9 cellular contexts compared by ENCODE assay signal in the genomic region with DNA sequence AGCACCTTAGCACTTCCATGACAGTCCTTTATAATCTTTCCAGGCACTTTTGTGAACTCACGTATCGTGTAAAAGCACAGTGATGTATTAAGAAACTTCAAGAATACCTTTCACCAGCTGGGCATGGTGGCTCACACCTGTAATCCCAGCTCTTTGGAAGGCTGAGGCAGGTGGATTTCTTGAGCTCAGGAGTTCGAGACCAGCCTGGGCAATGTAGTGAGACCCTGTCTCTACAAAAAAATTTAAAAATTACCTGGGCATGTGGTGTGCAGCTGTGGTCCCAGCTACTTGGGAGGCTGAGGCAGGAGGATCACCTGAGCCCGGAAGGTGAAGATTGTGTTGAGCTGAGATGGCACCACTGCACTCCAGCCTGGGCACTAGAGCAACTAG. TPM values are rescaled to one million over a fixed set of nuclear protein-coding genes. Genes with fewer than 3 reads are reported as not detected.
DNase-seq lines count a peak whose midpoint lies in the region; ATAC-seq, FAIRE-seq and TF ChIP-seq lines count a peak whose summit lies in the region.
"Not testable (repeated sequence)": the region's sequence is repeated elsewhere in the genome, so short reads cannot be mapped to it uniquely, and the experiment has no call there.
"Had no signal": no experiment of that assay in that cellular context is flagged by ENCODE, and none has a peak within 500 bp of the region (broad histone marks: within the 10 kb centered on the region; RNA-seq: fewer than 3 reads in every experiment).

No MANE protein-coding gene starts in this region.

- H3K36me3 ChIP-seq in KOPT-K1 (ENCODE audit: insufficient read depth, low read length) = peaks cover 17% of the 10 kb centered on the region
- not testable (repeated sequence) for H3K36me3 ChIP-seq in GM12878 (ENCODE audit: control insufficient read depth in 2 of 2, insufficient read depth in 2 of 2, low read length in 1 of 2)
- H3K36me3 ChIP-seq in naive thymus-derived CD4-positive, alpha-beta T cell (ENCODE audit: control insufficient read depth in 2 of 3, insufficient read depth in 3 of 3, low read length in 3 of 3) = peaks cover 0 to 22% (median 0%) of the 10 kb centered on the region in 3 experiments

- not testable (repeated sequence) for H3K9me3 Mint-ChIP-seq in naive thymus-derived CD4-positive, alpha-beta T cell; stimulated activated memory B cell treated with anti-CD40 and anti-IgM and Interleukin-4, amounts not matched to agents 10 μg/mL and 1 μg/mL and 100 μg/mL, for 72 hours

- peaks cover 0 to 19% (median 6%) of the 10 kb centered on the region in 5 donors for H3K36me3 Mint-ChIP-seq in naive thymus-derived CD4-positive, alpha-beta T cell
- H3K36me3 Mint-ChIP-seq in stimulated activated memory B cell treated with anti-CD40 and anti-IgM and Interleukin-4, amounts not matched to agents 10 μg/mL and 1 μg/mL and 100 μg/mL, for 72 hours = peaks cover 23% of the 10 kb centered on the region

- TF ChIP-seq CTCF in AG04450 (IDR thresholded peaks at IDR 0.05; ENCODE audit: low read depth, low read length); GM12878 (IDR thresholded peaks at IDR 0.05 in 2 of 3, conservative IDR thresholded peaks at IDR 0.05 in 1 of 3; ENCODE audit: control insufficient read depth in 2 of 3, extremely low read depth in 1 of 3, insufficient read depth in 1 of 3, low read depth in 3 of 3, low read length in 3 of 3); fibroblast of the aortic adventitia (IDR thresholded peaks at IDR 0.05; ENCODE audit: insufficient read depth, low read length): not testable (repeated sequence)

- peak; percentile 4 for ATAC-seq in GM19455 (IDR thresholded peaks at IDR 0.05; ENCODE audit: unreplicated experiment)
- not testable (repeated sequence) for ATAC-seq in GM12878; stimulated activated memory B cell treated with anti-CD40 and anti-IgM and Interleukin-4, amounts not matched to agents 10 μg/mL and 1 μg/mL and 100 μg/mL, for 72 hours
- ATAC-seq in naive thymus-derived CD4-positive, alpha-beta T cell = peak; percentile 1

- not testable (repeated sequence) for H3K27me3 Mint-ChIP-seq in naive thymus-derived CD4-positive, alpha-beta T cell; stimulated activated memory B cell treated with anti-CD40 and anti-IgM and Interleukin-4, amounts not matched to agents 10 μg/mL and 1 μg/mL and 100 μg/mL, for 72 hours

- in situ Hi-C loops in GM12878 (cut with MboI) = not testable (repeated sequence)

- not testable (repeated sequence) for BruUV-seq in GM12878 (replicated peaks; lab: Mats Ljungman, UMichigan)

- FAIRE-seq in GM12878 (lab: Jason Lieb, UNC) = not testable (repeated sequence)

- SMC1A ChIA-PET in GM12878 (lab: Charles Lee; ENCODE audit: uncharacterized antibody, unreplicated experiment) = interaction anchor here (0.6 to 2.1 kb wide), 4 partner anchors 39 to 390 kb away, joined by 3 to 5 read pairs (median 4); no protein-coding TSS in a partner anchor

- not testable (repeated sequence) for TF ChIP-seq POLR2A in GM12878 (IDR thresholded peaks at IDR 0.05; ENCODE audit: low read depth, low read length)

- intact Hi-C loops in GM12878 (cut with micrococcal nuclease; ENCODE audit: unreplicated experiment) = loop anchor here (2.0 kb wide), 1 partner anchor 39 kb away; the partner anchor contains the start of gene ALKBH2
- intact Hi-C loops in naive thymus-derived CD4-positive, alpha-beta T cell (cut with micrococcal nuclease) = loop anchor here (5.0 kb wide), 3 partner anchors 322 to 1367 kb away; partner anchors contain the start of genes ANAPC7 (in 1 of the 2), CORO1C (in 1 of the 2) and PWP1 (in 1 of the 2)

- H4K20me1 ChIP-seq in GM12878 (ENCODE audit: control insufficient read depth, insufficient read depth) = not testable (repeated sequence)

- peak overlapping the region; percentile 93; the same call in 1 of the 2 replicates for H3K4me3 ChIP-seq in AG04450 (ENCODE audit: low read depth, low read length)
- H3K4me3 ChIP-seq in GM12878 = peak overlapping the region; percentile 83
- H3K4me3 ChIP-seq in fibroblast of the aortic adventitia (ENCODE audit: low read depth, low read length) = peak overlapping the region; percentile 79
- peak overlapping the region; percentile 91 for H3K4me3 ChIP-seq in naive thymus-derived CD4-positive, alpha-beta T cell (ENCODE audit: low read length)

- not testable (repeated sequence) for H3K4me1 ChIP-seq in GM12878 (ENCODE audit: control insufficient read depth, insufficient read depth, low read length)
- H3K4me1 ChIP-seq in naive thymus-derived CD4-positive, alpha-beta T cell (ENCODE audit: control insufficient read depth in 2 of 2, insufficient read depth in 2 of 2, low read length in 2 of 2) = peaks cover 13% of the 10 kb centered on the region in 2 donors

- peak overlapping the region; percentile 86 to 99 (median 96) for H3K4me3 Mint-ChIP-seq in naive thymus-derived CD4-positive, alpha-beta T cell
- peak overlapping the region; percentile 95 for H3K4me3 Mint-ChIP-seq in stimulated activated memory B cell treated with anti-CD40 and anti-IgM and Interleukin-4, amounts not matched to agents 10 μg/mL and 1 μg/mL and 100 μg/mL, for 72 hours

- RAD21 ChIA-PET in GM12878 (lab: Charles Lee; ENCODE audit: unreplicated experiment) = interaction anchor here (0.8 kb wide), 1 partner anchor 39 kb away, joined by 4 read pairs; the partner anchor contains the start of gene ALKBH2

- POLR2A ChIA-PET in AG04450 (lab: Yijun Ruan, JAX) = not testable (repeated sequence)
- POLR2A ChIA-PET in GM12878 (lab: Charles Lee) = interaction anchor here (0.9 to 1.1 kb wide), 2 partner anchors 39 to 41 kb away, joined by 3 to 5 read pairs; partner anchors contain the start of gene ALKBH2
- POLR2A ChIA-PET in naive thymus-derived CD4-positive, alpha-beta T cell (lab: Charles Lee) = interaction anchor here (0.6 to 1.2 kb wide), 5 partner anchors 30 to 943 kb away, joined by 3 to 4 read pairs (median 3); partner anchors contain the start of gene ALKBH2

- peak overlapping the region; percentile 72 for H3K9ac ChIP-seq in GM12878 (ENCODE audit: control insufficient read depth, insufficient read depth, low read length)

- H3K79me2 ChIP-seq in GM12878 (ENCODE audit: control insufficient read depth, insufficient read depth, low read length) = peaks cover 14% of the 10 kb centered on the region

- H3K27me3 ChIP-seq in AG04450 (ENCODE audit: control insufficient read depth, insufficient read depth, low read length); GM12878 (replicated peaks in 1 of 2; ENCODE audit: control insufficient read depth in 2 of 2, insufficient read depth in 2 of 2, low read length in 1 of 2); naive thymus-derived CD4-positive, alpha-beta T cell (ENCODE audit: control insufficient read depth in 2 of 2, insufficient read depth in 2 of 2, low read length in 2 of 2): not testable (repeated sequence)

- DNase-seq in AG04450 (ENCODE audit: low read depth, low spot score); GM12878 (ENCODE audit: low read depth, low spot score); fibroblast of the aortic adventitia (ENCODE audit: low read depth); naive thymus-derived CD4-positive, alpha-beta T cell: not testable (repeated sequence)
- peak; percentile 6 to 9 for DNase-seq in activated CD4-positive, alpha-beta T cell treated with anti-CD3 and anti-CD28 coated beads, Interleukin-2, amount 50 U/mL, for 48 hours

- CTCF ChIA-PET in AG04450 (lab: Charles Lee) = interaction anchor here (1.7 kb wide), 1 partner anchor 57 kb away, joined by 8 read pairs; no protein-coding TSS in a partner anchor
- CTCF ChIA-PET in GM12878 (lab: Yijun Ruan, JAX) = interaction anchor here (4.0 kb wide), 1 partner anchor 39 kb away, joined by 33 read pairs; the partner anchor contains the start of gene ALKBH2
- CTCF ChIA-PET in naive thymus-derived CD4-positive, alpha-beta T cell (lab: Charles Lee) = interaction anchor here (1.0 to 1.6 kb wide), 3 partner anchors 11 to 58 kb away, joined by 3 to 4 read pairs (median 3); partner anchors contain the start of gene ALKBH2

- not testable (repeated sequence) for H3K9me3 ChIP-seq in AG04450 (ENCODE audit: control insufficient read depth, insufficient read depth, low read length); KOPT-K1 (ENCODE audit: insufficient read depth, low read length, poor library complexity, severe bottlenecking); GM12878 (replicated peaks; ENCODE audit: control insufficient read depth, insufficient read depth, low read length); naive thymus-derived CD4-positive, alpha-beta T cell (ENCODE audit: control insufficient read depth in 2 of 3, low read length in 3 of 3)

- peak overlapping the region; percentile 76 for H2AFZ ChIP-seq in GM12878 (ENCODE audit: control insufficient read depth, low read depth, low read length)

- peaks cover 14 to 27% (median 17%) of the 10 kb centered on the region in 7 donors for H3K4me1 Mint-ChIP-seq in naive thymus-derived CD4-positive, alpha-beta T cell
- peaks cover 29% of the 10 kb centered on the region for H3K4me1 Mint-ChIP-seq in stimulated activated memory B cell treated with anti-CD40 and anti-IgM and Interleukin-4, amounts not matched to agents 10 μg/mL and 1 μg/mL and 100 μg/mL, for 72 hours

- peak overlapping the region; percentile 80 for H3K4me2 ChIP-seq in GM12878 (ENCODE audit: control insufficient read depth, insufficient read depth)

- not testable (repeated sequence) for TF ChIP-seq EP300 in GM12878 (IDR thresholded peaks at IDR 0.05; ENCODE audit: borderline replicate concordance in 1 of 2, control insufficient read depth in 1 of 2, low read depth in 2 of 2, low read length in 2 of 2)

- TF ChIP-seq RAD21 in GM12878 (IDR thresholded peaks at IDR 0.05; ENCODE audit: insufficient read depth, low read depth, low read length) = not testable (repeated sequence)

- not testable (repeated sequence) for H3K27ac ChIP-seq in AG04450 (ENCODE audit: low read depth, low read length)
- H3K27ac ChIP-seq in KOPT-K1 (ENCODE audit: low read depth, low read length, poor library complexity, severe bottlenecking) (peak overlapping the region; percentile 71), GM12878 (ENCODE audit: control insufficient read depth, insufficient read depth) (peak overlapping the region; percentile 89)
- peak overlapping the region; percentile 89 for H3K27ac ChIP-seq in naive thymus-derived CD4-positive, alpha-beta T cell (ENCODE audit: low read depth, low read length)

- peak overlapping the region; percentile 89 to 98 (median 95) for H3K27ac Mint-ChIP-seq in naive thymus-derived CD4-positive, alpha-beta T cell
- peak overlapping the region; percentile 93 for H3K27ac Mint-ChIP-seq in stimulated activated memory B cell treated with anti-CD40 and anti-IgM and Interleukin-4, amounts not matched to agents 10 μg/mL and 1 μg/mL and 100 μg/mL, for 72 hours

- 20% methylated on average over 4 of the region's 4 CpGs for WGBS in GM12878 (ENCODE audit: insufficient coverage, insufficient replicate concordance, low lambda C conversion rate, missing lambda C conversion rate)

RNA-seq across cellular contexts. Expression of gene USP30, which starts 1.7 kb away (rescaled TPM):
- polyA plus RNA-seq in AG04450 (2011; rRNA removed) (16.1 and 18.2 TPM in 2 replicates), GM12878 (2011; rRNA removed) (15.5 and 16.2 TPM in 2 replicates), GM12878 (2014; fragmentation: Illumina TruSeq; extraction: Trizol) (6.3 and 7.4 TPM in 2 replicates), GM12878 (2014; fragmentation: Nextera tagmentation; extraction: Ambion mirVana) (1 to 10 TPM; 2.1 to 3.0 TPM), GM12878 (2014; rRNA removed) (6.0 and 7.2 TPM in 2 replicates), GM12878 (2016; fragmentation: Nextera tagmentation; extraction: Ambion mirVana) (1 to 10 TPM; 6.5 to 7.7 TPM)
- polyA minus RNA-seq in AG04450 (2011; rRNA and poly(A)+ RNA removed) = 22.8 and 32.6 TPM in 2 replicates
- total RNA-seq in GM12878 (2013; cell fraction: nucleolus; rRNA removed) = 15.6 and 18.6 TPM in 2 replicates
- total RNA-seq in GM12878 (2014; rRNA removed) (4.5 and 5.5 TPM in 2 replicates), GM12878 (2014; rRNA removed; fragmentation: Illumina TruSeq; extraction: Trizol) (2.8 and 3.4 TPM in 2 replicates), GM12878 (2021) (6.6 and 7.2 TPM in 2 replicates), fibroblast of the aortic adventitia (ENCODE audit: low replicate concordance) (4.1 and 11.2 TPM in 2 replicates)
- polyA plus RNA-seq in GM12878 (2011; ENCODE audit: low read depth) = 3.9 TPM
- polyA plus RNA-seq in GM12878 (2011; cell fraction: cytosol; rRNA removed) = 14.7 and 15.1 TPM in 2 replicates
- 16.3 and 24.8 TPM in 2 replicates for polyA plus RNA-seq in GM12878 (2011; cell fraction: nucleus; rRNA removed)
- 4.6 and 4.7 TPM in 2 replicates for polyA plus RNA-seq in GM12878 (2012)
- 26.6 and 28.8 TPM in 2 replicates for polyA minus RNA-seq in GM12878 (2011; rRNA and poly(A)+ RNA removed)
- polyA minus RNA-seq in GM12878 (2011; cell fraction: cytosol; rRNA and poly(A)+ RNA removed) = 6.3 and 12.2 TPM in 2 replicates
- polyA minus RNA-seq in GM12878 (2011; cell fraction: nucleus; rRNA and poly(A)+ RNA removed) = 4.4 and 7.0 TPM in 2 replicates
- total RNA-seq in naive thymus-derived CD4-positive, alpha-beta T cell = 10 to 100 TPM in 4 of 5 experiments, 1 to 10 TPM in 1; 7.8 to 15.7 (median 12.9) TPM
- polyA plus RNA-seq in naive thymus-derived CD4-positive, alpha-beta T cell = 10 to 100 TPM; 11.0 to 15.7 TPM

RNA-seq across cellular contexts. Expression of gene SVOP, which starts 33.3 kb away (rescaled TPM):
- polyA plus RNA-seq in AG04450 (2011; rRNA removed) = not detected in 2 replicates
- not detected in 2 replicates for polyA minus RNA-seq in AG04450 (2011; rRNA and poly(A)+ RNA removed)
- not detected in 2 replicates for total RNA-seq in GM12878 (2013; cell fraction: nucleolus; rRNA removed)
- under 0.01 TPM in 1 of 2 replicates, not detected in the other for total RNA-seq in GM12878 (2014; rRNA removed)
- not detected in 2 replicates for total RNA-seq in GM12878 (2014; rRNA removed; fragmentation: Illumina TruSeq; extraction: Trizol)
- total RNA-seq in GM12878 (2021) = not detected in 2 replicates
- not detected for polyA plus RNA-seq in GM12878 (2011; ENCODE audit: low read depth)
- not detected in 2 replicates for polyA plus RNA-seq in GM12878 (2011; rRNA removed)
- polyA plus RNA-seq in GM12878 (2011; cell fraction: cytosol; rRNA removed) = not detected in 2 replicates
- not detected in 2 replicates for polyA plus RNA-seq in GM12878 (2011; cell fraction: nucleus; rRNA removed)
- not detected in 2 replicates for polyA plus RNA-seq in GM12878 (2012)
- not detected in 2 replicates for polyA plus RNA-seq in GM12878 (2014; fragmentation: Illumina TruSeq; extraction: Trizol)
- not detected for polyA plus RNA-seq in GM12878 (2014; fragmentation: Nextera tagmentation; extraction: Ambion mirVana)
- not detected in 2 replicates for polyA plus RNA-seq in GM12878 (2014; rRNA removed)
- polyA plus RNA-seq in GM12878 (2016; fragmentation: Nextera tagmentation; extraction: Ambion mirVana) = not detected
- polyA minus RNA-seq in GM12878 (2011; rRNA and poly(A)+ RNA removed) = not detected in 2 replicates
- not detected in 2 replicates for polyA minus RNA-seq in GM12878 (2011; cell fraction: cytosol; rRNA and poly(A)+ RNA removed)
- polyA minus RNA-seq in GM12878 (2011; cell fraction: nucleus; rRNA and poly(A)+ RNA removed) = not detected in 2 replicates
- total RNA-seq in fibroblast of the aortic adventitia (ENCODE audit: low replicate concordance) = not detected in 2 replicates
- not detected for total RNA-seq in naive thymus-derived CD4-positive, alpha-beta T cell
- polyA plus RNA-seq in naive thymus-derived CD4-positive, alpha-beta T cell = not detected
- total RNA-seq: fibroblast of lung had no signal
- polyA plus RNA-seq: fibroblast of lung had no signal

RNA-seq across cellular contexts. Expression of gene ALKBH2, which starts 39.2 kb away (rescaled TPM):
- 13.2 and 14.6 TPM in 2 replicates for polyA plus RNA-seq in AG04450 (2011; rRNA removed)
- 5.6 and 7.9 TPM in 2 replicates for polyA minus RNA-seq in AG04450 (2011; rRNA and poly(A)+ RNA removed)
- total RNA-seq in GM12878 (2013; cell fraction: nucleolus; rRNA removed) = 20.2 and 20.4 TPM in 2 replicates
- 40.3 and 40.4 TPM in 2 replicates for total RNA-seq in GM12878 (2014; rRNA removed)
- 29.3 and 30.7 TPM in 2 replicates for total RNA-seq in GM12878 (2014; rRNA removed; fragmentation: Illumina TruSeq; extraction: Trizol)
- total RNA-seq in GM12878 (2021) = 26.4 and 28.9 TPM in 2 replicates
- polyA plus RNA-seq in GM12878 (2011; ENCODE audit: low read depth) = 22.2 TPM
- 23.8 and 37.0 TPM in 2 replicates for polyA plus RNA-seq in GM12878 (2011; rRNA removed)
- 35.2 and 38.2 TPM in 2 replicates for polyA plus RNA-seq in GM12878 (2011; cell fraction: cytosol; rRNA removed)
- 28.9 and 35.6 TPM in 2 replicates for polyA plus RNA-seq in GM12878 (2011; cell fraction: nucleus; rRNA removed)
- 21.3 and 21.8 TPM in 2 replicates for polyA plus RNA-seq in GM12878 (2012)
- 21.7 and 30.7 TPM in 2 replicates for polyA plus RNA-seq in GM12878 (2014; fragmentation: Illumina TruSeq; extraction: Trizol)
- 1 to 10 TPM; 5.6 to 8.8 TPM for polyA plus RNA-seq in GM12878 (2014; fragmentation: Nextera tagmentation; extraction: Ambion mirVana)
- 31.7 and 33.4 TPM in 2 replicates for polyA plus RNA-seq in GM12878 (2014; rRNA removed)
- polyA plus RNA-seq in GM12878 (2016; fragmentation: Nextera tagmentation; extraction: Ambion mirVana) = 10 to 100 TPM; 32.8 to 36.7 TPM
- 12.7 and 16.7 TPM in 2 replicates for polyA minus RNA-seq in GM12878 (2011; rRNA and poly(A)+ RNA removed)
- polyA minus RNA-seq in GM12878 (2011; cell fraction: cytosol; rRNA and poly(A)+ RNA removed) = 6.7 and 14.0 TPM in 2 replicates
- 14.7 and 22.2 TPM in 2 replicates for polyA minus RNA-seq in GM12878 (2011; cell fraction: nucleus; rRNA and poly(A)+ RNA removed)
- 9.9 and 20.7 TPM in 2 replicates for total RNA-seq in fibroblast of the aortic adventitia (ENCODE audit: low replicate concordance)
- 10 to 100 TPM; 13.2 to 21.4 (median 17.6) TPM for total RNA-seq in naive thymus-derived CD4-positive, alpha-beta T cell
- 10 to 100 TPM; 18.0 to 23.2 TPM for polyA plus RNA-seq in naive thymus-derived CD4-positive, alpha-beta T cell

RNA-seq across cellular contexts. Expression of gene UNG, which starts 43.3 kb away (rescaled TPM):
- 13.4 and 14.7 TPM in 2 replicates for polyA plus RNA-seq in AG04450 (2011; rRNA removed)
- 4.0 and 5.3 TPM in 2 replicates for polyA minus RNA-seq in AG04450 (2011; rRNA and poly(A)+ RNA removed)
- 11.8 and 12.6 TPM in 2 replicates for total RNA-seq in GM12878 (2013; cell fraction: nucleolus; rRNA removed)
- total RNA-seq in GM12878 (2014; rRNA removed) = 31.4 and 34.6 TPM in 2 replicates
- total RNA-seq in GM12878 (2014; rRNA removed; fragmentation: Illumina TruSeq; extraction: Trizol) = 36.3 and 37.5 TPM in 2 replicates
- total RNA-seq in GM12878 (2021) = 62.8 and 63.4 TPM in 2 replicates
- 30.8 TPM for polyA plus RNA-seq in GM12878 (2011; ENCODE audit: low read depth)
- 30.3 and 46.4 TPM in 2 replicates for polyA plus RNA-seq in GM12878 (2011; rRNA removed)
- 37.2 and 38.3 TPM in 2 replicates for polyA plus RNA-seq in GM12878 (2011; cell fraction: cytosol; rRNA removed)
- 19.6 and 28.0 TPM in 2 replicates for polyA plus RNA-seq in GM12878 (2011; cell fraction: nucleus; rRNA removed)
- 32.6 and 34.4 TPM in 2 replicates for polyA plus RNA-seq in GM12878 (2012)
- polyA plus RNA-seq in GM12878 (2014; fragmentation: Illumina TruSeq; extraction: Trizol) = 50.0 and 54.3 TPM in 2 replicates
- 10 to 100 TPM in 1 of 2 experiments, 1 to 10 TPM in 1; 9.5 to 24.5 TPM for polyA plus RNA-seq in GM12878 (2014; fragmentation: Nextera tagmentation; extraction: Ambion mirVana)
- 52.8 and 59.8 TPM in 2 replicates for polyA plus RNA-seq in GM12878 (2014; rRNA removed)
- polyA plus RNA-seq in GM12878 (2016; fragmentation: Nextera tagmentation; extraction: Ambion mirVana) = 10 to 100 TPM; 76.2 to 81.9 TPM
- polyA minus RNA-seq in GM12878 (2011; rRNA and poly(A)+ RNA removed) = 12.1 and 13.1 TPM in 2 replicates
- polyA minus RNA-seq in GM12878 (2011; cell fraction: cytosol; rRNA and poly(A)+ RNA removed) = 7.8 and 12.1 TPM in 2 replicates
- 4.6 and 8.6 TPM in 2 replicates for polyA minus RNA-seq in GM12878 (2011; cell fraction: nucleus; rRNA and poly(A)+ RNA removed)
- total RNA-seq in fibroblast of the aortic adventitia (ENCODE audit: low replicate concordance) = 27.1 and 30.8 TPM in 2 replicates
- total RNA-seq in naive thymus-derived CD4-positive, alpha-beta T cell = 10 to 100 TPM in 3 of 5 experiments, 1 to 10 TPM in 2; 7.7 to 54.8 (median 13.6) TPM
- polyA plus RNA-seq in naive thymus-derived CD4-positive, alpha-beta T cell = 10 to 100 TPM; 21.9 to 34.7 TPM
